In genomic region chr11:34052036-34052607, GRCh38 we compare ENCODE assay signal across 8 cellular contexts. TPM values are rescaled to one million over a fixed set of nuclear protein-coding genes. Genes with fewer than 3 reads are reported as not detected.
DNase-seq lines count a peak whose midpoint lies in the region; ATAC-seq, FAIRE-seq and TF ChIP-seq lines count a peak whose summit lies in the region.

No MANE protein-coding gene starts in this region.

- peaks cover 16% of the 10 kb centered on the region for H3K4me1 Mint-ChIP-seq in astrocyte (ENCODE audit: low read depth, unreplicated experiment)

- H3K27ac ChIP-seq in astrocyte (ENCODE audit: low read depth, low read length): peak overlapping the region; percentile 100
- H3K27ac ChIP-seq in hepatocyte: peak overlapping the region; percentile 97

- peaks cover 6% of the 10 kb centered on the region for H3K36me3 ChIP-seq in astrocyte (ENCODE audit: insufficient read depth, low read length)
- no peaks in the 10 kb centered on the region for H3K36me3 ChIP-seq in hepatocyte (replicated peaks; ENCODE audit: insufficient read depth, low read depth)

- H2AFZ ChIP-seq in astrocyte (ENCODE audit: low read depth, low read length) (peak overlapping the region; percentile 62), hepatocyte (peak overlapping the region; percentile 90)

- peak overlapping the region; percentile 98 for H3K4me3 ChIP-seq in astrocyte (ENCODE audit: insufficient read depth, low read depth, low read length)
- peak overlapping the region; percentile 96 for H3K4me3 ChIP-seq in hepatocyte

- peak; percentile 60 for ATAC-seq in HG02763 (IDR thresholded peaks at IDR 0.05; ENCODE audit: unreplicated experiment)

- peaks cover 9% of the 10 kb centered on the region for H3K4me1 ChIP-seq in astrocyte (ENCODE audit: insufficient read depth, low read length)
- peaks cover 37% of the 10 kb centered on the region for H3K4me1 ChIP-seq in hepatocyte (ENCODE audit: insufficient read depth)

- peak overlapping the region; percentile 80 for H3K27ac Mint-ChIP-seq in astrocyte (ENCODE audit: unreplicated experiment)

- H3K79me2 ChIP-seq in astrocyte (ENCODE audit: insufficient read depth, low read length) (peaks cover 51% of the 10 kb centered on the region), hepatocyte (peaks cover 49% of the 10 kb centered on the region)

- H3K4me2 ChIP-seq in astrocyte (ENCODE audit: low read length) (peak overlapping the region; percentile 93), hepatocyte (peak overlapping the region; percentile 84)

- in situ Hi-C loops in GM13977 (cut with MboI; ENCODE audit: low pct_unique_long_range_greater_than_20kb, low sequenced_read_pairs, unreplicated experiment): no loop called here

- 1% methylated on average over 45 of the region's 82 CpGs for WGBS in hepatocyte (ENCODE audit: low lambda C conversion rate, missing lambda C conversion rate)

- H3K9me3 ChIP-seq in astrocyte (ENCODE audit: insufficient read depth, low read depth, low read length) (no peaks in the 10 kb centered on the region), hepatocyte (ENCODE audit: low read depth) (no peaks in the 10 kb centered on the region)

- no peaks in the 10 kb centered on the region for H3K27me3 Mint-ChIP-seq in astrocyte (ENCODE audit: low read depth, unreplicated experiment)

- H3K27me3 ChIP-seq in astrocyte (ENCODE audit: insufficient read depth, low read length): no peaks in the 10 kb centered on the region
- no peaks in the 10 kb centered on the region for H3K27me3 ChIP-seq in hepatocyte

- H3K36me3 Mint-ChIP-seq in astrocyte (ENCODE audit: low read depth, unreplicated experiment): peaks cover 7% of the 10 kb centered on the region

- H3K9ac ChIP-seq in astrocyte (ENCODE audit: low read length): peak overlapping the region; percentile 99

- H3K4me3 Mint-ChIP-seq in astrocyte (ENCODE audit: unreplicated experiment): peak overlapping the region; percentile 100

- H3K9me3 Mint-ChIP-seq in astrocyte (ENCODE audit: unreplicated experiment): no peaks in the 10 kb centered on the region

- FAIRE-seq in astrocyte (lab: Jason Lieb, UNC): no peak

- H4K20me1 ChIP-seq in astrocyte (ENCODE audit: insufficient read depth, low read length) (peaks cover 37% of the 10 kb centered on the region), hepatocyte (ENCODE audit: insufficient read depth, poor library complexity, severe bottlenecking) (peaks cover 37% of the 10 kb centered on the region)

- no peaks in the 10 kb centered on the region for H3K9me2 ChIP-seq in hepatocyte (replicated peaks; ENCODE audit: insufficient read depth)

- DNase-seq in GM13977 (ENCODE audit: low spot score) (peak; percentile 96), NCI-H146 (lab: John Stamatoyannopoulos, UW) (peak; percentile 89), T-helper 22 cell (ENCODE audit: low read depth) (peak; percentile 79), astrocyte (ENCODE audit: low read depth) (peak; percentile 67), hepatocyte (ENCODE audit: low spot score) (peak; percentile 97), retina (peak; percentile 92), cerebellar nuclear complex (lab: John Stamatoyannopoulos, UW) (no peak)

- TF ChIP-seq CTCF in GM13977 (IDR thresholded peaks at IDR 0.05; ENCODE audit: extremely low read depth, insufficient read depth, missing control alignments): no peak
- no peak for TF ChIP-seq CTCF in astrocyte (IDR thresholded peaks at IDR 0.05; ENCODE audit: insufficient read depth, low read depth, low read length)
- no peak for TF ChIP-seq CTCF in hepatocyte (IDR thresholded peaks at IDR 0.05; ENCODE audit: poor library complexity)

RNA-seq across cellular contexts. Expression of gene CAPRIN1, which starts 0.6 kb away (rescaled TPM):
- total RNA-seq in astrocyte (294 and 309 TPM in 2 replicates), hepatocyte (189 and 217 TPM in 2 replicates)
- polyA plus RNA-seq in hepatocyte: 85.1 and 102 TPM in 2 replicates

RNA-seq across cellular contexts. Expression of gene NAT10, which starts 53.3 kb away (rescaled TPM):
- total RNA-seq in astrocyte (31.9 and 32.2 TPM in 2 replicates), hepatocyte (20.5 and 27.6 TPM in 2 replicates)
- 18.3 and 21.6 TPM in 2 replicates for polyA plus RNA-seq in hepatocyte

Comparison
In these comparisons a context has a peak if more than half of its experiments do, and no peak if none do; other contexts are left out.
1. DNase-seq: peak in GM13977 (single experiment), NCI-H146 (single experiment), T-helper 22 cell (single experiment), astrocyte (single experiment), hepatocyte (single experiment) and retina (single experiment); none in cerebellar nuclear complex (0 of 2).